14 cellular contexts compared by ENCODE assay signal in the genomic region with DNA sequence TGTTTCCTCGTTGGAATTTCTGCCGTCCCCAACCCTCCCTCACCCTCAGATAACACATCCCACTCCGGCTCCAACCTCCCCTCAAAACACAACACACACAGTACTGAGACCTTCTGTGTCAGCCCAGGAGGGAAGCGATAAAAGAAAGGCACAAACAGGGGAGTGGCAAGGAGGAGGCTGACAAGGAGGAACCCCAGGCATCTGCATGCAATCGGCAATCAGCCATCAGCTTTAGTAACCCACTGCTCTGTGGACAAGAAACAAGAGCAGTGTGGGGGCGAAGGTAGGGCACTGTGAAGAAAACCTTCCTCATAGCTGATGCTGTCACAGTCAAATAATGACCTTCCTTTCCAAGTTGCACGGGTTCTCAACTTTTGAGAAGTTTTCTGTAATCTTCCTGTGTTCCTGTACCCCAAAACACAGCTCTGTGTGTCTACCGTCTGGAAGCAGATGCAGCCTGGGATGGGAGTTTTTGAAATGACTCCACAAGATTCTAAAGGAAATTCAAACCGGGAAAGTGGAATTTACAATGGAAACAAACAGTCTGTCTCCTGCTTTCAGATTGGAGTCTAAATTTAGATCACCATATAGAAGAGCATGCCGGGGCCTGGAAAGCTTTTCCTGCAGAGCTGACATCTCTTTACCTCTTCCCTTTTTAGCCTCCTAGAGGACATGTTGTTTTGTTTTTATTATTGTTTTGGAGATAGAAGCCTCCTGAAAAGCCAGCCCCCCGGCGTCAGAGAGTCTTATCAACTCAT. TPM values are rescaled to one million over a fixed set of nuclear protein-coding genes. Genes with fewer than 3 reads are reported as not detected.
DNase-seq lines count a peak whose midpoint lies in the region; ATAC-seq, FAIRE-seq and TF ChIP-seq lines count a peak whose summit lies in the region.
"Had no signal": no experiment of that assay in that cellular context is flagged by ENCODE, and none has a peak within 500 bp of the region (broad histone marks: within the 10 kb centered on the region; RNA-seq: fewer than 3 reads in every experiment).

No MANE protein-coding gene starts in this region.

- H3K27me3 ChIP-seq in HepG2 (ENCODE audit: control insufficient read depth in 1 of 2, insufficient read depth in 2 of 2, low read length in 2 of 2), result no peaks in the 10 kb centered on the region
- no peaks in the 10 kb centered on the region for H3K27me3 ChIP-seq in stomach
- no peaks in the 10 kb centered on the region for H3K27me3 ChIP-seq in dorsolateral prefrontal cortex
- H3K27me3 ChIP-seq: ovary, SJCRH30 had no signal

- H3K9ac ChIP-seq in HepG2 (ENCODE audit: insufficient read depth, low read depth, low read length), result peak overlapping the region; percentile 45; the same call in 1 of the 2 replicates

- H3K36me3 ChIP-seq in HepG2 (replicated peaks in 1 of 2; ENCODE audit: control insufficient read depth in 1 of 2, insufficient read depth in 2 of 2, low read length in 2 of 2) (no peaks in the 10 kb centered on the region), stomach (no peaks in the 10 kb centered on the region)
- H3K36me3 ChIP-seq: ovary, SJCRH30 had no signal

- H3K36me3 Mint-ChIP-seq in activated T-cell treated with anti-CD3 and anti-CD28 coated beads, Interleukin-2, amount 50 U/mL, for 4 hours (ENCODE audit: insufficient read depth), result no peaks in the 10 kb centered on the region
- H3K36me3 Mint-ChIP-seq: activated naive CD4-positive, alpha-beta T cell treated with anti-CD3 and anti-CD28 coated beads, Interleukin-2, amount 50 U/mL, for 72 hours had no signal

- TF ChIP-seq EP300 in HepG2 (IDR thresholded peaks at IDR 0.05; ENCODE audit: low read depth in 2 of 2, low read length in 2 of 2) (no peak), HepG2 (CRISPR knock-in tag; IDR thresholded peaks at IDR 0.05; ENCODE audit: borderline replicate concordance) (no peak), stomach (IDR thresholded peaks at IDR 0.05) (no peak)

- peak overlapping the region; percentile 29 for H3K27ac ChIP-seq in cingulate gyrus (ENCODE audit: low read depth, low read length)
- H3K27ac ChIP-seq in HepG2 (ENCODE audit: extremely low read length, insufficient read depth, low read length), result peak overlapping the region; percentile 49
- H3K27ac ChIP-seq in stomach, result peak overlapping the region in 4 of 5 donors; percentile 15 to 59 (median 40)
- peak overlapping the region in 29 of 59 donors; percentile 0 to 72 (median 40) for H3K27ac ChIP-seq in dorsolateral prefrontal cortex
- H3K27ac ChIP-seq: SJCRH30 had no signal

- ATAC-seq in HepG2, result no peak
- no peak for ATAC-seq in activated T-cell treated with anti-CD3 and anti-CD28 coated beads, Interleukin-2, amount 50 U/mL, for 4 hours
- no peak for ATAC-seq in GM21515 (IDR thresholded peaks at IDR 0.05; ENCODE audit: unreplicated experiment)
- ATAC-seq: activated naive CD4-positive, alpha-beta T cell treated with anti-CD3 and anti-CD28 coated beads, Interleukin-2, amount 50 U/mL, for 72 hours; effector memory CD8-positive, alpha-beta T cell had no signal

- 54% methylated on average over 12 of the region's 12 CpGs for WGBS in HepG2 (ENCODE audit: low lambda C conversion rate)
- 14 to 29% (median 24%) methylated on average over 12 of the region's 12 CpGs for WGBS in stomach, 5 donors

- TF ChIP-seq CTCF in HepG2 (CRISPR knock-in tag; IDR thresholded peaks at IDR 0.05) (no peak), stomach (IDR thresholded peaks at IDR 0.05) (no peak), dorsolateral prefrontal cortex (IDR thresholded peaks at IDR 0.05 in 54 of 56, conservative IDR thresholded peaks at IDR 0.05 in 2 of 56; ENCODE audit: low read depth in 1 of 56, partially characterized antibody in 56 of 56) (no peak)

- no peaks in the 10 kb centered on the region for H3K9me3 ChIP-seq in HepG2 (ENCODE audit: low read length)
- no peaks in the 10 kb centered on the region for H3K9me3 ChIP-seq in stomach
- H3K9me3 ChIP-seq: ovary, SJCRH30 had no signal

- H3K4me2 ChIP-seq in HepG2 (ENCODE audit: low read depth, low read length), result peak overlapping the region; percentile 47

- no peak for TF ChIP-seq POLR2A in HepG2 (IDR thresholded peaks at IDR 0.05; ENCODE audit: insufficient read depth in 1 of 2, low read depth in 2 of 2, low read length in 2 of 2)
- TF ChIP-seq POLR2A in stomach (IDR thresholded peaks at IDR 0.05), result no peak

- intact Hi-C loops in HepG2 (cut with micrococcal nuclease; ENCODE audit: unreplicated experiment), result loop anchor here (5.0 kb wide), 1 partner anchor 33 kb away; no protein-coding TSS in a partner anchor
- intact Hi-C loops in stomach (cut with DNase I; ENCODE audit: low total_unique reads), result no loop called here
- intact Hi-C loops in dorsolateral prefrontal cortex (cut with DNase I), result no loop called here

- no TSS peak for BruUV-seq in HepG2 (replicated peaks; lab: Mats Ljungman, UMichigan)

- H3K4me3 ChIP-seq in HepG2 (replicated peaks in 1 of 3; ENCODE audit: insufficient read depth in 1 of 3, low read depth in 2 of 3, low read length in 3 of 3), result peak overlapping the region in 1 of 3 experiments; percentile 18; a peak in 1 of 6 replicates
- H3K4me3 ChIP-seq in stomach, result no peak overlapping the region
- no peak overlapping the region for H3K4me3 ChIP-seq in dorsolateral prefrontal cortex
- H3K4me3 ChIP-seq: ovary, SJCRH30 had no signal

- H2AFZ ChIP-seq in HepG2 (ENCODE audit: low read length), result peak overlapping the region; percentile 76

- no peaks in the 10 kb centered on the region for H3K9me3 Mint-ChIP-seq in activated T-cell treated with anti-CD3 and anti-CD28 coated beads, Interleukin-2, amount 50 U/mL, for 4 hours
- H3K9me3 Mint-ChIP-seq: activated CD4-positive, alpha-beta T cell treated with anti-CD3 and anti-CD28 coated beads, Interleukin-2, amount 10 ng/mL, durations not matched to agents 24 days and 14 days; activated naive CD4-positive, alpha-beta T cell treated with anti-CD3 and anti-CD28 coated beads, Interleukin-2, amount 50 U/mL, for 72 hours; effector memory CD8-positive, alpha-beta T cell had no signal

- H3K79me2 ChIP-seq in HepG2 (ENCODE audit: insufficient read depth, low read length), result no peaks in the 10 kb centered on the region

- no peaks in the 10 kb centered on the region for H4K20me1 ChIP-seq in HepG2 (ENCODE audit: insufficient read depth, low read length)

- H3K4me1 Mint-ChIP-seq in activated T-cell treated with anti-CD3 and anti-CD28 coated beads, Interleukin-2, amount 50 U/mL, for 4 hours (ENCODE audit: low read depth), result no peaks in the 10 kb centered on the region

- peak; percentile 37 for DNase-seq in NOMO-1 treated with DMSO at 0.1 percent for 48 hours (lab: John Stamatoyannopoulos, UW; ENCODE audit: unreplicated experiment)
- DNase-seq in HepG2 (ENCODE audit: low spot score), result no peak
- DNase-seq in stomach, result no peak
- DNase-seq in activated T-cell treated with anti-CD3 and anti-CD28 coated beads, Interleukin-2, amount 50 U/mL, for 4 hours, result no peak
- DNase-seq in dorsolateral prefrontal cortex, result no peak
- DNase-seq in G401 (ENCODE audit: low spot score), result no peak
- DNase-seq: activated CD4-positive, alpha-beta T cell treated with anti-CD3 and anti-CD28 coated beads, Interleukin-2, amount 10 ng/mL, durations not matched to agents 24 days and 14 days; effector memory CD8-positive, alpha-beta T cell; ovary; SJCRH30 had no signal

- H3K4me1 ChIP-seq in HepG2 (ENCODE audit: insufficient read depth, low read length), result peaks cover 64% of the 10 kb centered on the region
- peaks cover 10 to 28% (median 14%) of the 10 kb centered on the region in 4 donors for H3K4me1 ChIP-seq in stomach
- H3K4me1 ChIP-seq: SJCRH30 had no signal

- POLR2A ChIA-PET in HepG2 (lab: Yijun Ruan, JAX), result no interaction called here

- in situ Hi-C loops in HepG2 (cut with HindIII; ENCODE audit: extremely low pct_ligation_motif_present, low pct_unique_long_range_greater_than_20kb) (loop anchor here (25.0 kb wide), 1 partner anchor 583 kb away; no protein-coding TSS in a partner anchor), G401 (cut with HindIII; ENCODE audit: low sequenced_read_pairs) (no loop called here)

- no peak overlapping the region for H3K4me3 Mint-ChIP-seq in activated T-cell treated with anti-CD3 and anti-CD28 coated beads, Interleukin-2, amount 50 U/mL, for 4 hours
- H3K4me3 Mint-ChIP-seq: activated CD4-positive, alpha-beta T cell treated with anti-CD3 and anti-CD28 coated beads, Interleukin-2, amount 10 ng/mL, durations not matched to agents 24 days and 14 days; effector memory CD8-positive, alpha-beta T cell had no signal

- CTCF ChIA-PET in HepG2 (lab: Yijun Ruan, JAX; ENCODE audit: low intra/inter-chr PET ratio, low total read pairs), result no interaction called here

- no peaks in the 10 kb centered on the region for H3K27me3 Mint-ChIP-seq in activated T-cell treated with anti-CD3 and anti-CD28 coated beads, Interleukin-2, amount 50 U/mL, for 4 hours (ENCODE audit: low read depth)
- H3K27me3 Mint-ChIP-seq: activated CD4-positive, alpha-beta T cell treated with anti-CD3 and anti-CD28 coated beads, Interleukin-2, amount 10 ng/mL, durations not matched to agents 24 days and 14 days; effector memory CD8-positive, alpha-beta T cell had no signal

- no peak for FAIRE-seq in HepG2 (lab: Jason Lieb, UNC)
- FAIRE-seq: D721Med had no signal

- no peak for TF ChIP-seq RAD21 in HepG2 (CRISPR knock-in tag; IDR thresholded peaks at IDR 0.05)

RNA-seq across cellular contexts. Expression of a gene that starts 16.4 kb away (rescaled TPM):
- total RNA-seq in HepG2 (2016; rRNA removed; fragmentation: Illumina TruSeq; extraction: Trizol), result 46.0 and 59.5 TPM in 2 replicates
- 12.8 and 14.6 TPM in 2 replicates for total RNA-seq in HepG2 (2016; cell fraction: cytosol; rRNA removed; fragmentation: Illumina TruSeq; extraction: Trizol; ENCODE audit: low read depth)
- total RNA-seq in HepG2 (2016; cell fraction: insoluble cytoplasmic fraction; rRNA removed; fragmentation: Illumina TruSeq; extraction: Trizol), result 44.4 and 54.4 TPM in 2 replicates
- 20.5 and 21.5 TPM in 2 replicates for total RNA-seq in HepG2 (2016; cell fraction: membrane; rRNA removed; fragmentation: Illumina TruSeq; extraction: Trizol)
- total RNA-seq in HepG2 (2016; cell fraction: nucleus; rRNA removed; fragmentation: Illumina TruSeq; extraction: Trizol), result 50.5 and 53.1 TPM in 2 replicates
- polyA plus RNA-seq in HepG2 (2011; rRNA removed), result 110 and 119 TPM in 2 replicates
- polyA plus RNA-seq in HepG2 (2011; cell fraction: cytosol; rRNA removed), result 76.4 and 101 TPM in 2 replicates
- 114 and 124 TPM in 2 replicates for polyA plus RNA-seq in HepG2 (2011; cell fraction: nucleus; rRNA removed)
- 53.5 and 68.4 TPM in 2 replicates for polyA plus RNA-seq in HepG2 (2012)
- polyA plus RNA-seq in HepG2 (2016; cell fraction: cytosol; fragmentation: Illumina TruSeq; extraction: Trizol; ENCODE audit: low read depth), result 1.7 and 2.2 TPM in 2 replicates
- polyA plus RNA-seq in HepG2 (2016; cell fraction: insoluble cytoplasmic fraction; fragmentation: Illumina TruSeq; extraction: Trizol; ENCODE audit: low read depth), result 32.7 and 38.7 TPM in 2 replicates
- polyA plus RNA-seq in HepG2 (2016; cell fraction: membrane; fragmentation: Illumina TruSeq; extraction: Trizol; ENCODE audit: low read depth), result 5.6 and 6.6 TPM in 2 replicates
- 51.6 and 53.6 TPM in 2 replicates for polyA plus RNA-seq in HepG2 (2016; cell fraction: nucleus; fragmentation: Illumina TruSeq; extraction: Trizol; ENCODE audit: insufficient read depth, low read depth)
- 31.2 and 149 TPM in 2 replicates for polyA minus RNA-seq in HepG2 (2011; rRNA and poly(A)+ RNA removed; ENCODE audit: low replicate concordance)
- 95.1 and 103 TPM in 2 replicates for polyA minus RNA-seq in HepG2 (2011; cell fraction: cytosol; rRNA and poly(A)+ RNA removed)
- 171 and 204 TPM in 2 replicates for polyA minus RNA-seq in HepG2 (2011; cell fraction: nucleus; rRNA and poly(A)+ RNA removed)
- total RNA-seq in stomach, result 10 to 100 TPM in 4 of 5 donors, 1 to 10 TPM in 1; 9.3 to 86.8 (median 13.4) TPM
- 10 to 100 TPM in 2 of 3 donors, 1 to 10 TPM in 1; 4.0 to 42.8 (median 12.5) TPM for polyA plus RNA-seq in stomach
- 10 to 100 TPM; 55.5 to 66.6 (median 60.6) TPM for total RNA-seq in activated T-cell treated with anti-CD3 and anti-CD28 coated beads, Interleukin-2, amount 50 U/mL, for 4 hours
- 10 to 100 TPM; 37.1 to 95.3 (median 57.4) TPM for total RNA-seq in dorsolateral prefrontal cortex
- 23.2 and 33.5 TPM in 2 replicates for total RNA-seq in G401 (2014; rRNA removed; shearing (Covaris generic))
